In the genomic region with DNA sequence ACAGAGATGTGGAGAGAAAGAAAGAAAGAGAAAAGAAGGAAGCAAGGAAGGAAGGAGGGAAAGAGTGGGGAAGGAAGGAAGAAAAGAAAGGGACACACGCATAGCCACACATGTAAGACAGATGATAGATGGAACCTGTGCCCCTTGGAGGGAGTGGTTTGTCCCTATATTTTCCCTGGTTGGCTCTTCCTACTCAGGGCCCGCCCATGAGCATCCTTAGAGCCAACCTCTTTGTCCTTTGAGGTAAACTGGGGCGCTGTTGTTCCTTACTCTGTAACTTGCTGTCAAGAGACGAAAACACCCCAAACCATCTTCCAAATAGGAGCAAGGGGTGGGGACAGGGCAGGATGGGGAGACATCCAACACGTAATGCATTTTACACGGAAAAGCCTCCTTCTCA, we compare ENCODE assay signal across 15 cellular contexts.
DNase-seq lines count a peak whose midpoint lies in the region; ATAC-seq and TF ChIP-seq lines count a peak whose summit lies in the region.
"Had no signal": no experiment of that assay in that cellular context is flagged by ENCODE, and none has a peak within 500 bp of the region (broad histone marks: within the 10 kb centered on the region; RNA-seq: fewer than 3 reads in every experiment).

No MANE protein-coding gene starts in this region.

- TF ChIP-seq CTCF in left ventricle myocardium inferior (IDR thresholded peaks at IDR 0.05; ENCODE audit: borderline replicate concordance) (no peak), endothelial cell (IDR thresholded peaks at IDR 0.05; ENCODE audit: unreplicated experiment) (no peak), nephron progenitor cell (IDR thresholded peaks at IDR 0.05) (no peak), Calu3 (IDR thresholded peaks at IDR 0.05; ENCODE audit: unreplicated experiment) (no peak)

- H3K4me3 Mint-ChIP-seq in endothelial cell (ENCODE audit: unreplicated experiment): no peak overlapping the region
- no peak overlapping the region for H3K4me3 Mint-ChIP-seq in nephron progenitor cell
- H3K4me3 Mint-ChIP-seq in Calu3 (ENCODE audit: low read depth, unreplicated experiment): no peak overlapping the region
- H3K4me3 Mint-ChIP-seq: B cell; CD4-positive, alpha-beta memory T cell had no signal

- DNase-seq in left ventricle myocardium inferior: no peak
- DNase-seq in left ventricle myocardium superior: no peak
- DNase-seq in endothelial cell (ENCODE audit: low spot score): no peak
- no peak for DNase-seq in nephron progenitor cell
- no peak for DNase-seq in Kasumi-1 (lab: John Stamatoyannopoulos, UW)
- DNase-seq in MV-4-11 (lab: John Stamatoyannopoulos, UW): no peak
- no peak for DNase-seq in Calu3
- DNase-seq: C1 segment of cervical spinal cord; CD4-positive, alpha-beta memory T cell; COR-L47; DND-41; GDM1 had no signal

- BruUV-seq in Calu3 (replicated peaks; lab: Mats Ljungman, UMichigan): no TSS peak

- H3K36me3 Mint-ChIP-seq in endothelial cell (ENCODE audit: low read depth, unreplicated experiment) (no peaks in the 10 kb centered on the region), nephron progenitor cell (ENCODE audit: low read depth) (no peaks in the 10 kb centered on the region), Calu3 (ENCODE audit: insufficient read depth, unreplicated experiment) (no peaks in the 10 kb centered on the region)
- H3K36me3 Mint-ChIP-seq: CD4-positive, alpha-beta memory T cell had no signal

- peak overlapping the region; percentile 10 for H3K27ac ChIP-seq in left ventricle myocardium inferior (replicated peaks)
- H3K27ac ChIP-seq in HUES64 (ENCODE audit: low read depth, low read length): peak overlapping the region; percentile 32; the same call in 1 of the 2 replicates

- H3K27ac Mint-ChIP-seq in endothelial cell (ENCODE audit: unreplicated experiment) (peak overlapping the region; percentile 21), nephron progenitor cell (peak overlapping the region; percentile 25), Calu3 (ENCODE audit: unreplicated experiment) (no peak overlapping the region)
- H3K27ac Mint-ChIP-seq: B cell; CD4-positive, alpha-beta memory T cell had no signal

- H3K9me3 Mint-ChIP-seq in endothelial cell (ENCODE audit: unreplicated experiment): no peaks in the 10 kb centered on the region
- no peaks in the 10 kb centered on the region for H3K9me3 Mint-ChIP-seq in nephron progenitor cell
- H3K9me3 Mint-ChIP-seq in Calu3 (ENCODE audit: low read depth, unreplicated experiment): no peaks in the 10 kb centered on the region
- H3K9me3 Mint-ChIP-seq: CD4-positive, alpha-beta memory T cell had no signal

- no peaks in the 10 kb centered on the region for H3K36me3 ChIP-seq in left ventricle myocardium inferior
- no peaks in the 10 kb centered on the region for H3K36me3 ChIP-seq in HUES64 (ENCODE audit: insufficient read depth, low read length)

- no peaks in the 10 kb centered on the region for H3K27me3 ChIP-seq in left ventricle myocardium inferior (ENCODE audit: low read depth)
- no peaks in the 10 kb centered on the region for H3K27me3 ChIP-seq in HUES64 (ENCODE audit: insufficient read depth, low read length)

- H3K9ac ChIP-seq in HUES64 (ENCODE audit: low read depth, low read length): no peak overlapping the region

- H3K9me3 ChIP-seq in left ventricle myocardium inferior (replicated peaks): no peaks in the 10 kb centered on the region
- no peaks in the 10 kb centered on the region for H3K9me3 ChIP-seq in HUES64 (ENCODE audit: insufficient read depth, low read depth, low read length)

- ATAC-seq in left ventricle myocardium superior: no peak
- ATAC-seq: HCT116 had no signal

- H3K27me3 Mint-ChIP-seq in endothelial cell (ENCODE audit: unreplicated experiment) (no peaks in the 10 kb centered on the region), nephron progenitor cell (ENCODE audit: low read depth, poor library complexity) (no peaks in the 10 kb centered on the region), Calu3 (ENCODE audit: unreplicated experiment) (no peaks in the 10 kb centered on the region)

- H3K4me1 ChIP-seq in left ventricle myocardium inferior (peaks cover 19% of the 10 kb centered on the region), HUES64 (ENCODE audit: insufficient read depth, low read length) (peaks cover 23% of the 10 kb centered on the region)

- CTCF ChIA-PET in Calu3 (lab: Charles Lee): no interaction called here

- H3K4me1 Mint-ChIP-seq in endothelial cell (ENCODE audit: unreplicated experiment) (peaks cover 20% of the 10 kb centered on the region), nephron progenitor cell (peaks cover 47% of the 10 kb centered on the region), Calu3 (ENCODE audit: low read depth, unreplicated experiment) (no peaks in the 10 kb centered on the region)
- H3K4me1 Mint-ChIP-seq: B cell; CD4-positive, alpha-beta memory T cell had no signal

- intact Hi-C loops in left ventricle myocardium inferior (cut with micrococcal nuclease) (no loop called here), left ventricle myocardium superior (cut with micrococcal nuclease) (no loop called here), Calu3 (cut with micrococcal nuclease; ENCODE audit: unreplicated experiment) (no loop called here)

- WGBS in HUES64: 92% methylated on average over 6 of the region's 6 CpGs

- H3K4me3 ChIP-seq in left ventricle myocardium inferior (no peak overlapping the region), HUES64 (ENCODE audit: low read length) (no peak overlapping the region)
